Comparison of ENCODE assay signal across 1 cellular context in genomic region chr2:38377501-38378258, GRCh38.
TF ChIP-seq lines count a peak whose summit lies in the region.

No MANE protein-coding gene starts in this region.

TF ChIP-seq in HEK293, 187 proteins besides CTCF, POLR2A, EP300 and RAD21 (continued from another document):
- TF ChIP-seq KLF8 (tag by site-specific recombination; IDR thresholded peaks at IDR 0.05) (peak; percentile 44; the same call in 1 of the 2 replicates), ZNF248 (tag by site-specific recombination; IDR thresholded peaks at IDR 0.05) (no peak), SCRT1 (tag by site-specific recombination; IDR thresholded peaks at IDR 0.05; ENCODE audit: borderline replicate concordance) (peak; percentile 38; the same call in 1 of the 2 replicates), SCRT2 (tag by site-specific recombination; IDR thresholded peaks at IDR 0.05) (peak; percentile 95), ZBTB10 (tag by site-specific recombination; IDR thresholded peaks at IDR 0.05) (peak; percentile 85), ZBTB17 (tag by site-specific recombination; IDR thresholded peaks at IDR 0.05) (peak; percentile 98)
